ENCODE assay signal across 20 cellular contexts in the genomic region with DNA sequence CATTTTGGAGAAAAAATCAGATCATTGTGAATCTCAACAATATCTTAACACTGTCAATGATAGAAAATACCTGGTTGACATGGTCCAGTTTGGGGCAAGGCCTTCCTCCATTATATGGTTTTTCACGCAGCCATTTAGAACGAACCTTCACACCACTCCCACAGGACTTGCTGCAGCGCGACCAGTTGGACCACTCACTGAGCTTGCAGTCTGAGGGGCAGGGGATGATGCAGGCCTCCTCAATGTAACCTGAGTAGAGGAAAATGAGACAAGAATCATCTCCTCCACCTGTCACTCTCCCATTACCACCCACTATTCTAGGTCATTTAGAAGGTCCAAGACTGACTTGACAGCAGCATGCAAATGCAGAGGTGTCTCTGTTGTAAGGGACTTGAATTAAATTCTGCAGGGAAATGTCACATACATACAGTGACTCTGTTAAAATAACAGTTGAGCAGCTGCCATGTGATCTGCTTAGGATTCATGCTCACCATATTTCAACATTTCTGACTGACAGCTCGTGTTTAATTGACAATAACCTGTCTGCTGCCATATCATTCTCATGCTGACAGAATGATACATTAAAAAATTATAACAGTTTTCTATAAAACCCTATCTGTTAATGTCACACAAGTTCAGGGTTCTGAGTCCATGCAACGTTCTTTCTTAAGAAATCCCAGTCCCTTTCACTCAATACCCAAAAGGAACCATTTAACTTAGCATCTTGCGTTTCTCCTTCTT.
"Had no signal": no experiment of that assay in that cellular context is flagged by ENCODE, and none has a peak within 500 bp of the region (broad histone marks: within the 10 kb centered on the region; RNA-seq: fewer than 3 reads in every experiment).

No MANE protein-coding gene starts in this region.

- H3K4me1 ChIP-seq: psoas muscle, tibial artery had no signal

- DNase-seq: activated CD4-positive, alpha-beta T cell treated with anti-CD3 and anti-CD28 coated beads, Interleukin-2, amount 10 ng/mL, durations not matched to agents 24 days and 14 days; activated CD8-positive, alpha-beta T cell treated with anti-CD3 and anti-CD28 coated beads for 36 hours; activated naive CD4-positive, alpha-beta T cell; activated naive CD8-positive, alpha-beta T cell treated with anti-CD3 and anti-CD28 coated beads for 36 hours; activated T-cell treated with anti-CD3 and anti-CD28 coated beads, Interleukin-2, amount 50 U/mL, for 1 hour; amniotic stem cell; dorsolateral prefrontal cortex; foreskin fibroblast; kidney glomerular epithelial cell; left ventricle myocardium superior; ovary; psoas muscle; right cardiac atrium; stimulated activated CD4-positive, alpha-beta T cell treated with anti-CD3 and anti-CD28 coated beads, Interleukin-2, amount 100 ng/mL, for 24 hours; stimulated activated naive CD4-positive, alpha-beta T cell treated with Interleukin-2 at 50 U/mL for 16 hours; T-helper 9 cell; tibial artery had no signal

- H3K9me3 Mint-ChIP-seq: activated CD4-positive, alpha-beta T cell treated with anti-CD3 and anti-CD28 coated beads, Interleukin-2, amount 10 ng/mL, durations not matched to agents 24 days and 14 days; activated CD8-positive, alpha-beta T cell treated with anti-CD3 and anti-CD28 coated beads for 36 hours; activated naive CD8-positive, alpha-beta T cell treated with anti-CD3 and anti-CD28 coated beads for 36 hours; activated T-helper 17 cell treated with anti-CD3 and anti-CD28 coated beads, Interleukin-2, amount 50 U/mL, for 72 hours had no signal

- H3K27ac Mint-ChIP-seq: activated CD4-positive, alpha-beta T cell treated with anti-CD3 and anti-CD28 coated beads, Interleukin-2, amount 10 ng/mL, durations not matched to agents 24 days and 14 days; activated CD8-positive, alpha-beta T cell treated with anti-CD3 and anti-CD28 coated beads for 36 hours; activated naive CD8-positive, alpha-beta T cell treated with anti-CD3 and anti-CD28 coated beads for 36 hours; activated T-helper 17 cell treated with anti-CD3 and anti-CD28 coated beads, Interleukin-2, amount 50 U/mL, for 72 hours had no signal

- H3K9me3 ChIP-seq: ovary, psoas muscle, tibial artery had no signal

- H3K36me3 Mint-ChIP-seq: activated naive CD8-positive, alpha-beta T cell treated with anti-CD3 and anti-CD28 coated beads for 36 hours had no signal

- H3K4me1 Mint-ChIP-seq: activated CD4-positive, alpha-beta T cell treated with anti-CD3 and anti-CD28 coated beads, Interleukin-2, amount 10 ng/mL, durations not matched to agents 24 days and 14 days; activated naive CD8-positive, alpha-beta T cell treated with anti-CD3 and anti-CD28 coated beads for 36 hours; activated T-helper 17 cell treated with anti-CD3 and anti-CD28 coated beads, Interleukin-2, amount 50 U/mL, for 72 hours had no signal

- H3K27me3 ChIP-seq: dorsolateral prefrontal cortex, hepatocyte, ovary, tibial artery had no signal

- H3K4me3 Mint-ChIP-seq: activated CD4-positive, alpha-beta T cell treated with anti-CD3 and anti-CD28 coated beads, Interleukin-2, amount 10 ng/mL, durations not matched to agents 24 days and 14 days; activated CD8-positive, alpha-beta T cell treated with anti-CD3 and anti-CD28 coated beads for 36 hours; activated naive CD8-positive, alpha-beta T cell treated with anti-CD3 and anti-CD28 coated beads for 36 hours; activated T-helper 17 cell treated with anti-CD3 and anti-CD28 coated beads, Interleukin-2, amount 50 U/mL, for 72 hours had no signal

- H3K36me3 ChIP-seq: ovary, tibial artery had no signal

- H3K27ac ChIP-seq: dorsolateral prefrontal cortex, epithelial cell of prostate, hepatocyte, ovary, psoas muscle, tibial artery had no signal

- H3K27me3 Mint-ChIP-seq: activated CD4-positive, alpha-beta T cell treated with anti-CD3 and anti-CD28 coated beads, Interleukin-2, amount 10 ng/mL, durations not matched to agents 24 days and 14 days; activated CD8-positive, alpha-beta T cell treated with anti-CD3 and anti-CD28 coated beads for 36 hours; activated naive CD8-positive, alpha-beta T cell treated with anti-CD3 and anti-CD28 coated beads for 36 hours had no signal

- H3K4me3 ChIP-seq: dorsolateral prefrontal cortex, hepatocyte, ovary, psoas muscle, tibial artery had no signal
